22 cellular contexts compared by ENCODE assay signal in genomic region chr1:23889074-23889473, GRCh38. TPM values are rescaled to one million over a fixed set of nuclear protein-coding genes. Genes with fewer than 3 reads are reported as not detected.
DNase-seq lines count a peak whose midpoint lies in the region; ATAC-seq and TF ChIP-seq lines count a peak whose summit lies in the region.
"Had no signal": no experiment of that assay in that cellular context is flagged by ENCODE, and none has a peak within 500 bp of the region (broad histone marks: within the 10 kb centered on the region; RNA-seq: fewer than 3 reads in every experiment).

No MANE protein-coding gene starts in this region.

- no peak overlapping the region for H3K4me3 ChIP-seq in MM.1S (ENCODE audit: low read length)
- H3K4me3 ChIP-seq: ascending aorta, hepatocyte, SK-N-MC, suprapubic skin had no signal

- no peaks in the 10 kb centered on the region for H3K36me3 Mint-ChIP-seq in stimulated activated effector memory CD8-positive, alpha-beta T cell treated with anti-CD3 and anti-CD28 coated beads, Interleukin-12 subunit alpha, Interleukin-12 subunit beta, amount 100 ng/mL, for 72 hours
- H3K36me3 Mint-ChIP-seq in activated CD8-positive, alpha-beta memory T cell treated with anti-CD3 and anti-CD28 coated beads, Interleukin-2, amount 10 ng/mL, durations not matched to agents 7 days and 5 days = no peaks in the 10 kb centered on the region
- H3K36me3 Mint-ChIP-seq: activated naive CD4-positive, alpha-beta T cell treated with anti-CD3 and anti-CD28 coated beads, Interleukin-2, amount 10 ng/mL, durations not matched to agents 7 days and 5 days; natural killer cell treated with Interleukin-12 subunit alpha and Interleukin-12 subunit beta and Interleukin-15 and Interleukin-18, amount 100 ng/mL, for 72 hours had no signal

- peak; percentile 56 for ATAC-seq in GM18867 (IDR thresholded peaks at IDR 0.05; ENCODE audit: unreplicated experiment)
- ATAC-seq in GM21723 (IDR thresholded peaks at IDR 0.05; ENCODE audit: unreplicated experiment) = peak; percentile 59
- ATAC-seq in stimulated activated effector memory CD8-positive, alpha-beta T cell treated with anti-CD3 and anti-CD28 coated beads, Interleukin-12 subunit alpha, Interleukin-12 subunit beta, amount 100 ng/mL, for 72 hours = peak; percentile 19
- ATAC-seq in activated CD8-positive, alpha-beta memory T cell treated with anti-CD3 and anti-CD28 coated beads, Interleukin-2, amount 10 ng/mL, durations not matched to agents 7 days and 5 days = no peak
- ATAC-seq: activated CD4-positive, alpha-beta T cell treated with anti-CD3 and anti-CD28 coated beads for 36 hours; natural killer cell treated with Interleukin-12 subunit alpha and Interleukin-12 subunit beta and Interleukin-15 and Interleukin-18, amount 100 ng/mL, for 72 hours had no signal

- H3F3A ChIP-seq in MM.1S (ENCODE audit: insufficient read depth, low read length) = peaks cover 11% of the 10 kb centered on the region

- H3K4me1 Mint-ChIP-seq in stimulated activated effector memory CD8-positive, alpha-beta T cell treated with anti-CD3 and anti-CD28 coated beads, Interleukin-12 subunit alpha, Interleukin-12 subunit beta, amount 100 ng/mL, for 72 hours = peaks cover 6% of the 10 kb centered on the region
- no peaks in the 10 kb centered on the region for H3K4me1 Mint-ChIP-seq in activated CD8-positive, alpha-beta memory T cell treated with anti-CD3 and anti-CD28 coated beads, Interleukin-2, amount 10 ng/mL, durations not matched to agents 7 days and 5 days
- H3K4me1 Mint-ChIP-seq: activated CD4-positive, alpha-beta T cell treated with anti-CD3 and anti-CD28 coated beads for 36 hours; activated naive CD4-positive, alpha-beta T cell treated with anti-CD3 and anti-CD28 coated beads, Interleukin-2, amount 10 ng/mL, durations not matched to agents 7 days and 5 days; endodermal cell had no signal

- H3K4me1 ChIP-seq in MM.1S (ENCODE audit: low read length) = peaks cover 6% of the 10 kb centered on the region
- H3K4me1 ChIP-seq: ascending aorta, suprapubic skin had no signal

- no peaks in the 10 kb centered on the region for H3K27me3 ChIP-seq in MM.1S (replicated peaks; ENCODE audit: insufficient read depth, low read length)
- H3K27me3 ChIP-seq: ascending aorta, hepatocyte, suprapubic skin had no signal

- no peak overlapping the region for H3K4me2 ChIP-seq in MM.1S (ENCODE audit: low read depth, low read length)
- H3K4me2 ChIP-seq: hepatocyte had no signal

- H3K9me3 ChIP-seq in MM.1S (replicated peaks; ENCODE audit: insufficient read depth, low read length) = no peaks in the 10 kb centered on the region
- H3K9me3 ChIP-seq: ascending aorta, suprapubic skin had no signal

- no peak overlapping the region for H2AFZ ChIP-seq in MM.1S (ENCODE audit: low read length)
- H2AFZ ChIP-seq: hepatocyte had no signal

- H4K20me1 ChIP-seq in MM.1S (ENCODE audit: insufficient read depth, low read length) = no peaks in the 10 kb centered on the region

- H3K79me2 ChIP-seq in MM.1S (ENCODE audit: low read length) = no peaks in the 10 kb centered on the region
- H3K79me2 ChIP-seq: hepatocyte had no signal

- H3K9ac ChIP-seq in MM.1S (ENCODE audit: low read length) = no peak overlapping the region

- TF ChIP-seq CTCF in MM.1S (IDR thresholded peaks at IDR 0.05; ENCODE audit: low read length) = no peak

- no peak overlapping the region for H3K27ac Mint-ChIP-seq in stimulated activated effector memory CD8-positive, alpha-beta T cell treated with anti-CD3 and anti-CD28 coated beads, Interleukin-12 subunit alpha, Interleukin-12 subunit beta, amount 100 ng/mL, for 72 hours
- no peak overlapping the region for H3K27ac Mint-ChIP-seq in activated CD8-positive, alpha-beta memory T cell treated with anti-CD3 and anti-CD28 coated beads, Interleukin-2, amount 10 ng/mL, durations not matched to agents 7 days and 5 days
- H3K27ac Mint-ChIP-seq: activated CD4-positive, alpha-beta T cell treated with anti-CD3 and anti-CD28 coated beads for 36 hours; activated naive CD4-positive, alpha-beta T cell treated with anti-CD3 and anti-CD28 coated beads, Interleukin-2, amount 10 ng/mL, durations not matched to agents 7 days and 5 days; endodermal cell; natural killer cell treated with Interleukin-12 subunit alpha and Interleukin-12 subunit beta and Interleukin-15 and Interleukin-18, amount 100 ng/mL, for 72 hours had no signal

- no peaks in the 10 kb centered on the region for H3K36me3 ChIP-seq in MM.1S (replicated peaks; ENCODE audit: insufficient read depth, low read length)
- H3K36me3 ChIP-seq: ascending aorta, suprapubic skin had no signal

- H3K9me2 ChIP-seq in MM.1S (replicated peaks; ENCODE audit: insufficient read depth, low read length) = no peaks in the 10 kb centered on the region

- H3K4me3 Mint-ChIP-seq in stimulated activated effector memory CD8-positive, alpha-beta T cell treated with anti-CD3 and anti-CD28 coated beads, Interleukin-12 subunit alpha, Interleukin-12 subunit beta, amount 100 ng/mL, for 72 hours = no peak overlapping the region
- no peak overlapping the region for H3K4me3 Mint-ChIP-seq in activated CD8-positive, alpha-beta memory T cell treated with anti-CD3 and anti-CD28 coated beads, Interleukin-2, amount 10 ng/mL, durations not matched to agents 7 days and 5 days
- H3K4me3 Mint-ChIP-seq: activated CD4-positive, alpha-beta T cell treated with anti-CD3 and anti-CD28 coated beads for 36 hours; activated naive CD4-positive, alpha-beta T cell treated with anti-CD3 and anti-CD28 coated beads, Interleukin-2, amount 10 ng/mL, durations not matched to agents 7 days and 5 days; endodermal cell; natural killer cell treated with Interleukin-12 subunit alpha and Interleukin-12 subunit beta and Interleukin-15 and Interleukin-18, amount 100 ng/mL, for 72 hours had no signal

- no peak overlapping the region for H3K27ac ChIP-seq in MM.1S (ENCODE audit: low read length)
- H3K27ac ChIP-seq: ascending aorta, hepatocyte, SK-N-MC, suprapubic skin had no signal

- CTCF ChIA-PET in activated CD8-positive, alpha-beta memory T cell treated with anti-CD3 and anti-CD28 coated beads, Interleukin-2, amount 10 ng/mL, durations not matched to agents 7 days and 5 days (lab: Charles Lee) = no interaction called here

- H3K27me3 Mint-ChIP-seq in activated CD8-positive, alpha-beta memory T cell treated with anti-CD3 and anti-CD28 coated beads, Interleukin-2, amount 10 ng/mL, durations not matched to agents 7 days and 5 days = peaks cover 34% of the 10 kb centered on the region

- DNase-seq in MM.1S = peak; percentile 51
- DNase-seq in stimulated activated effector memory CD8-positive, alpha-beta T cell treated with anti-CD3 and anti-CD28 coated beads, Interleukin-12 subunit alpha, Interleukin-12 subunit beta, amount 100 ng/mL, for 72 hours (ENCODE audit: low spot score in 2 of 2) = no peak
- DNase-seq in activated CD8-positive, alpha-beta memory T cell treated with anti-CD3 and anti-CD28 coated beads, Interleukin-2, amount 10 ng/mL, durations not matched to agents 7 days and 5 days = no peak
- DNase-seq in AG08395 (ENCODE audit: low spot score) = no peak
- DNase-seq in cortex of kidney (lab: John Stamatoyannopoulos, UW) = no peak
- DNase-seq: activated CD4-positive, alpha-beta T cell treated with anti-CD3 and anti-CD28 coated beads for 36 hours; activated naive CD4-positive, alpha-beta T cell treated with anti-CD3 and anti-CD28 coated beads, Interleukin-2, amount 10 ng/mL, durations not matched to agents 7 days and 5 days; activated T-cell treated with anti-CD3 and anti-CD28 coated beads for 4 hours; endodermal cell; GOT3; mammary epithelial cell; NCI-H2081 treated with DMSO at 0.1 percent for 48 hours; NCI-H526; posterior cingulate gyrus; stimulated activated CD4-positive, alpha-beta T cell treated with anti-CD3 and anti-CD28 coated beads, Interleukin-4, amount 100 ng/mL, for 1 hour had no signal

- no peaks in the 10 kb centered on the region for H3K9me3 Mint-ChIP-seq in stimulated activated effector memory CD8-positive, alpha-beta T cell treated with anti-CD3 and anti-CD28 coated beads, Interleukin-12 subunit alpha, Interleukin-12 subunit beta, amount 100 ng/mL, for 72 hours
- H3K9me3 Mint-ChIP-seq in activated CD8-positive, alpha-beta memory T cell treated with anti-CD3 and anti-CD28 coated beads, Interleukin-2, amount 10 ng/mL, durations not matched to agents 7 days and 5 days (ENCODE audit: low read depth) = no peaks in the 10 kb centered on the region
- H3K9me3 Mint-ChIP-seq: activated naive CD4-positive, alpha-beta T cell treated with anti-CD3 and anti-CD28 coated beads, Interleukin-2, amount 10 ng/mL, durations not matched to agents 7 days and 5 days; endodermal cell; natural killer cell treated with Interleukin-12 subunit alpha and Interleukin-12 subunit beta and Interleukin-15 and Interleukin-18, amount 100 ng/mL, for 72 hours had no signal

RNA-seq across cellular contexts. Expression of gene FUCA1, which starts 21.0 kb away (rescaled TPM):
- total RNA-seq in activated CD8-positive, alpha-beta memory T cell treated with anti-CD3 and anti-CD28 coated beads, Interleukin-2, amount 10 ng/mL, durations not matched to agents 7 days and 5 days = 1 to 10 TPM; 5.6 to 6.5 TPM

RNA-seq across cellular contexts. Expression of gene CNR2, which starts 24.1 kb away (rescaled TPM):
- total RNA-seq in activated CD8-positive, alpha-beta memory T cell treated with anti-CD3 and anti-CD28 coated beads, Interleukin-2, amount 10 ng/mL, durations not matched to agents 7 days and 5 days = under 1 TPM; 0.14 to 0.47 TPM
- total RNA-seq: activated CD4-positive, alpha-beta T cell treated with anti-CD3 and anti-CD28 coated beads for 36 hours; ascending aorta; endodermal cell; hepatocyte; mammary epithelial cell; suprapubic skin had no signal
